In genomic region chr6:28864321-28864923, GRCh38 we compare ENCODE assay signal across 8 cellular contexts. TPM values are rescaled to one million over a fixed set of nuclear protein-coding genes. Genes with fewer than 3 reads are reported as not detected.
DNase-seq lines count a peak whose midpoint lies in the region; ATAC-seq and TF ChIP-seq lines count a peak whose summit lies in the region.

No MANE protein-coding gene starts in this region.

- no peaks in the 10 kb centered on the region for H3K27me3 ChIP-seq in effector memory CD4-positive, alpha-beta T cell (replicated peaks; ENCODE audit: control insufficient read depth, insufficient read depth, low read length, poor library complexity, severe bottlenecking)
- peaks cover 76% of the 10 kb centered on the region for H3K27me3 ChIP-seq in neutrophil

- TF ChIP-seq POLR2A in NB4 (IDR thresholded peaks at IDR 0.05; ENCODE audit: extremely low read depth, insufficient read length): no peak

- peaks cover 6% of the 10 kb centered on the region for H3K9me3 ChIP-seq in effector memory CD4-positive, alpha-beta T cell (ENCODE audit: control insufficient read depth, low read length)
- no peaks in the 10 kb centered on the region for H3K9me3 ChIP-seq in neutrophil

- H3K4me3 ChIP-seq in NB4 (ENCODE audit: low read depth, low read length): peak overlapping the region; percentile 83
- peak overlapping the region; percentile 79 for H3K4me3 ChIP-seq in effector memory CD4-positive, alpha-beta T cell (ENCODE audit: insufficient read depth, low read depth, low read length, poor library complexity, severe bottlenecking)
- peak overlapping the region; percentile 52 to 54 for H3K4me3 ChIP-seq in neutrophil (ENCODE audit: low read depth in 1 of 2, low read length in 1 of 2)

- H3K9me3 Mint-ChIP-seq in Calu3 (ENCODE audit: low read depth, unreplicated experiment): no peaks in the 10 kb centered on the region

- ATAC-seq in HG03457 (IDR thresholded peaks at IDR 0.05; ENCODE audit: unreplicated experiment) (no peak), HG03460 (IDR thresholded peaks at IDR 0.05; ENCODE audit: unreplicated experiment) (no peak)

- no TSS peak for BruUV-seq in Calu3 (replicated peaks; lab: Mats Ljungman, UMichigan)

- H3K36me3 ChIP-seq in effector memory CD4-positive, alpha-beta T cell (ENCODE audit: control insufficient read depth, insufficient read depth, low read length): no peaks in the 10 kb centered on the region
- H3K36me3 ChIP-seq in neutrophil: no peaks in the 10 kb centered on the region

- H3K27ac Mint-ChIP-seq in Calu3 (ENCODE audit: unreplicated experiment): peak overlapping the region; percentile 95

- intact Hi-C loops in Calu3 (cut with micrococcal nuclease; ENCODE audit: unreplicated experiment): loop anchor here (5.0 kb wide), 1 partner anchor 78 kb away; no protein-coding TSS in a partner anchor

- H3K36me3 Mint-ChIP-seq in Calu3 (ENCODE audit: insufficient read depth, unreplicated experiment): peaks cover 40% of the 10 kb centered on the region

- peaks cover 5% of the 10 kb centered on the region for H3K4me1 ChIP-seq in effector memory CD4-positive, alpha-beta T cell (ENCODE audit: control insufficient read depth, insufficient read depth, low read length, poor library complexity, severe bottlenecking)
- peaks cover 25 to 31% of the 10 kb centered on the region in 2 experiments for H3K4me1 ChIP-seq in neutrophil (ENCODE audit: control insufficient read depth in 1 of 2, insufficient read depth in 1 of 2, low read depth in 1 of 2, low read length in 1 of 2)

- peaks cover 14% of the 10 kb centered on the region for H3K27me3 Mint-ChIP-seq in Calu3 (ENCODE audit: unreplicated experiment)

- H3K4me3 Mint-ChIP-seq in Calu3 (ENCODE audit: low read depth, unreplicated experiment): peak overlapping the region; percentile 94

- DNase-seq in Calu3 (no peak), NB4 (ENCODE audit: low read depth) (no peak), NCI-H510A (lab: John Stamatoyannopoulos, UW) (no peak), NCI-H1694 treated with DMSO at 0.1 percent for 48 hours (lab: John Stamatoyannopoulos, UW) (no peak)
- DNase-seq in effector memory CD4-positive, alpha-beta T cell: no peak

- CTCF ChIA-PET in Calu3 (lab: Charles Lee): interaction anchor here (1.2 kb wide), 1 partner anchor 58 kb away, joined by 5 read pairs; no protein-coding TSS in a partner anchor

- peaks cover 23% of the 10 kb centered on the region for H3K4me1 Mint-ChIP-seq in Calu3 (ENCODE audit: low read depth, unreplicated experiment)

- peak overlapping the region; percentile 47 for H3K27ac ChIP-seq in effector memory CD4-positive, alpha-beta T cell (ENCODE audit: insufficient read depth, low read length, poor library complexity, severe bottlenecking)
- H3K27ac ChIP-seq in neutrophil: no peak overlapping the region

- TF ChIP-seq CTCF in Calu3 (IDR thresholded peaks at IDR 0.05; ENCODE audit: unreplicated experiment) (no peak), NB4 (IDR thresholded peaks at IDR 0.05; ENCODE audit: low read depth, low read length) (no peak), neutrophil (IDR thresholded peaks at IDR 0.05) (no peak)

RNA-seq across cellular contexts. Expression of gene TRIM27, which starts 59.4 kb away (rescaled TPM):
- 85.8 and 91.6 TPM in 2 replicates for total RNA-seq in Calu3 (2022)
